ENCODE assay signal across 8 cellular contexts in the genomic region with DNA sequence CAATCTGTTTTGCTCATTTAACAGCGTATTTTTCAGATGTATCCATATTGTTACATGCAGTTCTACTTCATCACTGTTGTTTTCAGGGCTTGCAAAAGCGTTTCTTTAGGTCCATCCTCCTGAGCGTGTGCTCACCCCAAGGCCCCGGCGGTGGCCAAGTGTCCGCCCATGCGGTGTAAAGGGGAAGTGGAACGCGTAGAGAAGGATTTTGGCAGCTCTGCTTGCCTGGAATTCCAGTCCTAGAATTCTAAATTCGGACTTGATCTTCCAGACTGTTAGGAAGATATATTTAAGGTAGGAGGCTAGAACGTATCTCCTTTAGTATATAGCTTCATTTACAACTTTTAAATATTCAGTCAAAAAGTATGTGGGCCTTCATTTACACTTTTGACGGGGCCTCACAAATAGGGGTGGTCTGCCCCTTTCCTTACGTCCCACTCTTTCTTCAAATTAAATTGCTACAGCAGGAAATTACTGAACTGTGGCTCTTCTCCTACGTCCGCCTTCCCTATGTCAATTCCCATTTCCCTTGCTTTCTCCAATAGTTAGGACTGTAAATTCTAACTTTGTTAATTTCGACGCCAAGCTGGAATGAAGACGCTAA. TPM values are rescaled to one million over a fixed set of nuclear protein-coding genes. Genes with fewer than 3 reads are reported as not detected.
DNase-seq lines count a peak whose midpoint lies in the region; ATAC-seq and TF ChIP-seq lines count a peak whose summit lies in the region.

No MANE protein-coding gene starts in this region.

- ATAC-seq in GM23338 (peak; percentile 72), HG02840 (IDR thresholded peaks at IDR 0.05; ENCODE audit: low FRiP score, unreplicated experiment) (no peak)

- peak overlapping the region; percentile 54 for H3K4me3 ChIP-seq in GM23338
- peak overlapping the region; percentile 90 for H3K4me3 ChIP-seq in SK-N-MC
- H3K4me3 ChIP-seq in epithelial cell of esophagus (ENCODE audit: low read length) = peak overlapping the region; percentile 93
- peak overlapping the region; percentile 88 to 98 for H3K4me3 ChIP-seq in mucosa of rectum (ENCODE audit: low read length in 2 of 2)

- H3K9me2 ChIP-seq in GM23338 (ENCODE audit: insufficient read depth) = no peaks in the 10 kb centered on the region

- H3K9me3 ChIP-seq in SK-N-MC (ENCODE audit: low read depth, low read length) (no peaks in the 10 kb centered on the region), mucosa of rectum (ENCODE audit: control insufficient read depth in 2 of 2, low read length in 2 of 2) (no peaks in the 10 kb centered on the region)

- peak overlapping the region; percentile 72 for H3K4me2 ChIP-seq in GM23338

- H3K9me3 Mint-ChIP-seq in GM23338 = no peaks in the 10 kb centered on the region

- H2AFZ ChIP-seq in GM23338 = peak overlapping the region; percentile 44; the same call in 1 of the 2 replicates

- no peaks in the 10 kb centered on the region for H3F3A ChIP-seq in GM23338 (replicated peaks; ENCODE audit: low read depth)

- H3K4me3 Mint-ChIP-seq in GM23338 = peak overlapping the region; percentile 91

- H3K36me3 Mint-ChIP-seq in GM23338 (ENCODE audit: low read depth) = no peaks in the 10 kb centered on the region

- no peaks in the 10 kb centered on the region for H4K20me1 ChIP-seq in GM23338 (replicated peaks; ENCODE audit: insufficient read depth)

- H3K36me3 ChIP-seq in GM23338 (ENCODE audit: insufficient read depth) = no peaks in the 10 kb centered on the region
- no peaks in the 10 kb centered on the region for H3K36me3 ChIP-seq in SK-N-MC (ENCODE audit: insufficient read depth, low read length)
- H3K36me3 ChIP-seq in mucosa of rectum (ENCODE audit: control insufficient read depth in 2 of 2, insufficient read depth in 2 of 2, low read length in 2 of 2) = no peaks in the 10 kb centered on the region

- H3K27me3 ChIP-seq in GM23338 (ENCODE audit: insufficient read depth) (no peaks in the 10 kb centered on the region), mucosa of rectum (ENCODE audit: control insufficient read depth in 2 of 2, insufficient read depth in 2 of 2, low read length in 2 of 2) (no peaks in the 10 kb centered on the region)

- H3K9ac ChIP-seq in SK-N-MC (ENCODE audit: insufficient read length) (peak overlapping the region; percentile 40), mucosa of rectum (ENCODE audit: low read depth in 1 of 2, low read length in 2 of 2) (peak overlapping the region; percentile 67 to 93)

- peaks cover 3% of the 10 kb centered on the region for H3K27me3 Mint-ChIP-seq in GM23338 (ENCODE audit: insufficient read depth, low read depth, poor library complexity)

- peaks cover 25% of the 10 kb centered on the region for H3K4me1 Mint-ChIP-seq in GM23338

- DNase-seq in AG20443 (ENCODE audit: low spot score) (peak; percentile 26), GM23338 (ENCODE audit: low spot score) (peak; percentile 81), SK-N-MC (ENCODE audit: low read depth, low spot score) (no peak), epithelial cell of esophagus (ENCODE audit: low read depth) (peak; percentile 16), NCI-H1436 (lab: John Stamatoyannopoulos, UW) (no peak), NCI-H1694 treated with DMSO at 0.1 percent for 48 hours (lab: John Stamatoyannopoulos, UW) (no peak)

- H3K79me2 ChIP-seq in GM23338 (replicated peaks; ENCODE audit: insufficient read depth) = peaks cover 38% of the 10 kb centered on the region

- peaks cover 28% of the 10 kb centered on the region for H3K4me1 ChIP-seq in GM23338 (ENCODE audit: insufficient read depth)
- H3K4me1 ChIP-seq in mucosa of rectum (ENCODE audit: control insufficient read depth in 2 of 2, insufficient read depth in 2 of 2, low read length in 2 of 2) = peaks cover 19 to 22% of the 10 kb centered on the region in 2 donors

- 0 out of 2 replicates have a peak overlapping the region, but pooled peaks have one; percentile 46 for H3K27ac ChIP-seq in GM23338 (ENCODE audit: low read depth)
- peak overlapping the region; percentile 61; the same call in 1 of the 2 replicates for H3K27ac ChIP-seq in SK-N-MC
- H3K27ac ChIP-seq in mucosa of rectum (ENCODE audit: low read depth in 2 of 2, low read length in 2 of 2) = peak overlapping the region; percentile 94 to 97

- TF ChIP-seq CTCF in GM23338 (conservative IDR thresholded peaks at IDR 0.05; ENCODE audit: low read depth in 2 of 2) (no peak; a peak in 1 of 4 replicates), epithelial cell of esophagus (IDR thresholded peaks at IDR 0.05; ENCODE audit: insufficient read depth, low read depth, low read length, missing control alignments) (no peak)

- peak overlapping the region; percentile 93 for H3K27ac Mint-ChIP-seq in GM23338

TF ChIP-seq in GM23338, 12 proteins besides CTCF, POLR2A, EP300 and RAD21:
- TF ChIP-seq JUNB (IDR thresholded peaks at IDR 0.05; ENCODE audit: unreplicated experiment) = no peak
- no peak for TF ChIP-seq EZH2 (IDR thresholded peaks at IDR 0.05; ENCODE audit: low read depth, unreplicated experiment)
- no peak for TF ChIP-seq ZNF114 (CRISPR knock-in tag; IDR thresholded peaks at IDR 0.05)
- no peak for TF ChIP-seq NANOG (IDR thresholded peaks at IDR 0.05; ENCODE audit: borderline replicate concordance)

RNA-seq across cellular contexts. Expression of a gene that starts 0.6 kb away (rescaled TPM):
- total RNA-seq in GM23338 (2014; rRNA removed; shearing (Covaris generic)) = 34.4 and 46.0 TPM in 2 replicates
- polyA plus RNA-seq in GM23338 (2016; fragmentation: Nextera tagmentation; extraction: Ambion mirVana) = 17.9 and 22.4 TPM in 2 replicates

Comparison
In these comparisons a context has a peak if more than half of its experiments do, and no peak if none do; other contexts are left out.
1. DNase-seq: peak in AG20443 (single experiment), GM23338 (single experiment) and epithelial cell of esophagus (single experiment); none in SK-N-MC (single experiment), NCI-H1436 (single experiment) and NCI-H1694 treated with DMSO at 0.1 percent for 48 hours (single experiment).
2. Peak in every context shown above with its lines, with median percentiles within 50 percentile points of each other: H3K27ac ChIP-seq and H3K4me3 ChIP-seq.